ENCODE assay signal across 8 cellular contexts in genomic region chr19:50050406-50051223, GRCh38. TPM values are rescaled to one million over a fixed set of nuclear protein-coding genes. Genes with fewer than 3 reads are reported as not detected.
DNase-seq lines count a peak whose midpoint lies in the region; ATAC-seq and TF ChIP-seq lines count a peak whose summit lies in the region.

No MANE protein-coding gene starts in this region.

- 0 out of 2 replicates have a peak overlapping the region, but pooled peaks have one; percentile 12 for H3K27ac ChIP-seq in Panc1 (ENCODE audit: low read length)

- H3K9me3 Mint-ChIP-seq in activated T-helper 17 cell treated with anti-CD3 and anti-CD28 coated beads, Interleukin-2, amount 50 U/mL, for 72 hours = peaks cover 3% of the 10 kb centered on the region
- peaks cover 78% of the 10 kb centered on the region for H3K9me3 Mint-ChIP-seq in nephron progenitor cell

- no TSS peak for BruUV-seq in Panc1 (replicated peaks; lab: Mats Ljungman, UMichigan)

- TF ChIP-seq CTCF in Panc1 (IDR thresholded peaks at IDR 0.05) (no peak), fibroblast of the aortic adventitia (IDR thresholded peaks at IDR 0.05; ENCODE audit: insufficient read depth, low read length) (no peak), nephron progenitor cell (IDR thresholded peaks at IDR 0.05) (no peak)

- H3K4me3 Mint-ChIP-seq in activated T-helper 17 cell treated with anti-CD3 and anti-CD28 coated beads, Interleukin-2, amount 50 U/mL, for 72 hours = peak overlapping the region; percentile 85
- H3K4me3 Mint-ChIP-seq in nephron progenitor cell = peak overlapping the region; percentile 86

- H3K4me3 ChIP-seq in Panc1 (ENCODE audit: low read depth in 2 of 2, low read length in 2 of 2) = peak overlapping the region; percentile 55 to 57
- peak overlapping the region; percentile 65 for H3K4me3 ChIP-seq in fibroblast of the aortic adventitia (ENCODE audit: low read depth, low read length)

- H3K4me1 Mint-ChIP-seq in activated T-helper 17 cell treated with anti-CD3 and anti-CD28 coated beads, Interleukin-2, amount 50 U/mL, for 72 hours = peaks cover 10% of the 10 kb centered on the region
- peaks cover 5% of the 10 kb centered on the region for H3K4me1 Mint-ChIP-seq in nephron progenitor cell

- POLR2A ChIA-PET in Panc1 (lab: Charles Lee) = no interaction called here

- peaks cover 32% of the 10 kb centered on the region for H3K36me3 Mint-ChIP-seq in activated T-helper 17 cell treated with anti-CD3 and anti-CD28 coated beads, Interleukin-2, amount 50 U/mL, for 72 hours (ENCODE audit: low read depth)
- H3K36me3 Mint-ChIP-seq in nephron progenitor cell (ENCODE audit: low read depth) = peaks cover 41% of the 10 kb centered on the region

- no peaks in the 10 kb centered on the region for H3K36me3 ChIP-seq in Panc1 (ENCODE audit: control insufficient read depth, insufficient read depth, low read length)

- peaks cover 24% of the 10 kb centered on the region for H3K9me3 ChIP-seq in Panc1 (ENCODE audit: control insufficient read depth, insufficient read depth, low read depth, low read length)

- no peaks in the 10 kb centered on the region for H3K4me1 ChIP-seq in Panc1 (ENCODE audit: control insufficient read depth, insufficient read depth, low read length)

- no peaks in the 10 kb centered on the region for H3K27me3 ChIP-seq in Panc1 (ENCODE audit: control insufficient read depth, insufficient read depth, low read length)

- H3K27ac Mint-ChIP-seq in activated T-helper 17 cell treated with anti-CD3 and anti-CD28 coated beads, Interleukin-2, amount 50 U/mL, for 72 hours = peak overlapping the region; percentile 85
- H3K27ac Mint-ChIP-seq in nephron progenitor cell = no peak overlapping the region

- ATAC-seq in HG02938 (IDR thresholded peaks at IDR 0.05; ENCODE audit: unreplicated experiment) (peak; percentile 42), Panc1 (peak; percentile 94), GM21528 (IDR thresholded peaks at IDR 0.05; ENCODE audit: low FRiP score, unreplicated experiment) (no peak)
- ATAC-seq in activated T-helper 17 cell treated with anti-CD3 and anti-CD28 coated beads, Interleukin-2, amount 50 U/mL, for 72 hours (replicated peaks) = peak; percentile 94

- in situ Hi-C loops in Panc1 (cut with HindIII; ENCODE audit: low pct_unique_long_range_greater_than_20kb, low sequenced_read_pairs) = no loop called here

- CTCF ChIA-PET in Panc1 (lab: Charles Lee) = no interaction called here

- intact Hi-C loops in Panc1 (cut with micrococcal nuclease; ENCODE audit: unreplicated experiment) = no loop called here

- DNase-seq in Ammon's horn (ENCODE audit: low spot score) = peak; percentile 95
- DNase-seq in Panc1 (ENCODE audit: low read depth, low spot score) = no peak
- peak; percentile 61 for DNase-seq in fibroblast of the aortic adventitia (ENCODE audit: low read depth)
- DNase-seq in nephron progenitor cell = peak; percentile 70
- peak; percentile 69 to 85 (median 80) for DNase-seq in stimulated activated naive CD4-positive, alpha-beta T cell (lab: John Stamatoyannopoulos, UW)

- H3K27me3 Mint-ChIP-seq in activated T-helper 17 cell treated with anti-CD3 and anti-CD28 coated beads, Interleukin-2, amount 50 U/mL, for 72 hours = no peaks in the 10 kb centered on the region
- H3K27me3 Mint-ChIP-seq in nephron progenitor cell (ENCODE audit: low read depth, poor library complexity) = peaks cover 18% of the 10 kb centered on the region

RNA-seq across cellular contexts. Expression of gene ZNF473, which starts 24.8 kb away (rescaled TPM):
- total RNA-seq in Panc1 (2021; ENCODE audit: unreplicated experiment) = 11.7 TPM
- polyA plus RNA-seq in Panc1 (2012; ENCODE audit: insufficient read length) = 6.6 TPM
- total RNA-seq in activated T-helper 17 cell treated with anti-CD3 and anti-CD28 coated beads, Interleukin-2, amount 50 U/mL, for 72 hours = 10 to 100 TPM; 11.1 to 12.4 TPM
- 11.0 and 14.1 TPM in 2 replicates for total RNA-seq in fibroblast of the aortic adventitia (ENCODE audit: low replicate concordance)

RNA-seq across cellular contexts. Expression of gene VRK3, which starts 25.4 kb away (rescaled TPM):
- total RNA-seq in Panc1 (2021; ENCODE audit: unreplicated experiment) = 32.6 TPM
- 20.2 TPM for polyA plus RNA-seq in Panc1 (2012; ENCODE audit: insufficient read length)
- 10 to 100 TPM; 53.7 to 79.8 TPM for total RNA-seq in activated T-helper 17 cell treated with anti-CD3 and anti-CD28 coated beads, Interleukin-2, amount 50 U/mL, for 72 hours
- total RNA-seq in fibroblast of the aortic adventitia (ENCODE audit: low replicate concordance) = 17.3 and 30.6 TPM in 2 replicates
